13 cellular contexts compared by ENCODE assay signal in genomic region chr1:160315359-160315758, GRCh38. TPM values are rescaled to one million over a fixed set of nuclear protein-coding genes. Genes with fewer than 3 reads are reported as not detected.
DNase-seq lines count a peak whose midpoint lies in the region; ATAC-seq and TF ChIP-seq lines count a peak whose summit lies in the region.
"Had no signal": no experiment of that assay in that cellular context is flagged by ENCODE, and none has a peak within 500 bp of the region (broad histone marks: within the 10 kb centered on the region; RNA-seq: fewer than 3 reads in every experiment).

No MANE protein-coding gene starts in this region.

- no peak for DNase-seq in activated T-helper 1 cell treated with anti-CD3 and anti-CD28 coated beads, Interleukin-12 subunit alpha, Interleukin-12 subunit beta, Interleukin-2, Interleukin-4 antibody, amounts not matched to agents 30 ng/mL and 10 ng/mL and 1 ng/mL, durations not matched to agents 14 hours and 24 hours and 36 hours (ENCODE audit: low spot score)
- DNase-seq in memory B cell (ENCODE audit: low spot score in 2 of 2): no peak
- DNase-seq in breast epithelium (ENCODE audit: low spot score in 2 of 2): no peak
- DNase-seq in kidney glomerular epithelial cell (lab: John Stamatoyannopoulos, UW): no peak
- DNase-seq: DMS 273 treated with DMSO at 0.1 percent for 48 hours, NCI-H1930, NCI-H510A treated with DMSO at 0.1 percent for 48 hours, Peyer's patch, Right ventricle myocardium superior had no signal

- H3K4me1 Mint-ChIP-seq in activated T-helper 1 cell treated with anti-CD3 and anti-CD28 coated beads, Interleukin-12 subunit alpha, Interleukin-12 subunit beta, Interleukin-2, Interleukin-4 antibody, amounts not matched to agents 30 ng/mL and 10 ng/mL and 1 ng/mL, durations not matched to agents 14 hours and 24 hours and 36 hours (ENCODE audit: low read depth): peaks cover 27% of the 10 kb centered on the region
- peaks cover 10% of the 10 kb centered on the region for H3K4me1 Mint-ChIP-seq in memory B cell

- peak overlapping the region; percentile 56 for H3K27ac Mint-ChIP-seq in activated T-helper 1 cell treated with anti-CD3 and anti-CD28 coated beads, Interleukin-12 subunit alpha, Interleukin-12 subunit beta, Interleukin-2, Interleukin-4 antibody, amounts not matched to agents 30 ng/mL and 10 ng/mL and 1 ng/mL, durations not matched to agents 14 hours and 24 hours and 36 hours
- H3K27ac Mint-ChIP-seq in memory B cell: peak overlapping the region; percentile 63

- no peaks in the 10 kb centered on the region for H3K27me3 Mint-ChIP-seq in activated T-helper 1 cell treated with anti-CD3 and anti-CD28 coated beads, Interleukin-12 subunit alpha, Interleukin-12 subunit beta, Interleukin-2, Interleukin-4 antibody, amounts not matched to agents 30 ng/mL and 10 ng/mL and 1 ng/mL, durations not matched to agents 14 hours and 24 hours and 36 hours (ENCODE audit: insufficient read depth)
- no peaks in the 10 kb centered on the region for H3K27me3 Mint-ChIP-seq in memory B cell

- no peak overlapping the region for H2AFZ ChIP-seq in ACC112 (ENCODE audit: low read length, unreplicated experiment)

- peaks cover 47% of the 10 kb centered on the region for H3K79me2 ChIP-seq in ACC112 (ENCODE audit: control insufficient read depth, insufficient read depth, low read length, unreplicated experiment)

- no peak for TF ChIP-seq POLR2A in breast epithelium (IDR thresholded peaks at IDR 0.05)

- H3K27me3 ChIP-seq in ACC112 (ENCODE audit: insufficient read depth, low read length): no peaks in the 10 kb centered on the region
- H3K27me3 ChIP-seq in breast epithelium: no peaks in the 10 kb centered on the region
- H3K27me3 ChIP-seq: BLaER1 treated with 17β-estradiol and CSF1 and Interleukin-3, amounts not matched to agents 10 nM and 100 nM; Peyer's patch had no signal

- H3K4me3 Mint-ChIP-seq in activated T-helper 1 cell treated with anti-CD3 and anti-CD28 coated beads, Interleukin-12 subunit alpha, Interleukin-12 subunit beta, Interleukin-2, Interleukin-4 antibody, amounts not matched to agents 30 ng/mL and 10 ng/mL and 1 ng/mL, durations not matched to agents 14 hours and 24 hours and 36 hours: no peak overlapping the region
- no peak overlapping the region for H3K4me3 Mint-ChIP-seq in memory B cell

- H3K36me3 Mint-ChIP-seq in activated T-helper 1 cell treated with anti-CD3 and anti-CD28 coated beads, Interleukin-12 subunit alpha, Interleukin-12 subunit beta, Interleukin-2, Interleukin-4 antibody, amounts not matched to agents 30 ng/mL and 10 ng/mL and 1 ng/mL, durations not matched to agents 14 hours and 24 hours and 36 hours (ENCODE audit: low read depth): peaks cover 72% of the 10 kb centered on the region
- peaks cover 68% of the 10 kb centered on the region for H3K36me3 Mint-ChIP-seq in memory B cell

- peaks cover 7% of the 10 kb centered on the region for H3K4me1 ChIP-seq in ACC112 (ENCODE audit: control insufficient read depth, insufficient read depth, low read length, unreplicated experiment)
- no peaks in the 10 kb centered on the region for H3K4me1 ChIP-seq in breast epithelium
- H3K4me1 ChIP-seq: BLaER1 treated with 17β-estradiol and CSF1 and Interleukin-3, amounts not matched to agents 10 nM and 100 nM; Peyer's patch had no signal

- peaks cover 9% of the 10 kb centered on the region for H3K9me3 Mint-ChIP-seq in activated T-helper 1 cell treated with anti-CD3 and anti-CD28 coated beads, Interleukin-12 subunit alpha, Interleukin-12 subunit beta, Interleukin-2, Interleukin-4 antibody, amounts not matched to agents 30 ng/mL and 10 ng/mL and 1 ng/mL, durations not matched to agents 14 hours and 24 hours and 36 hours
- peaks cover 9% of the 10 kb centered on the region for H3K9me3 Mint-ChIP-seq in memory B cell

- H3K27ac ChIP-seq in ACC112 (ENCODE audit: low read depth, low read length) (0 out of 2 replicates have a peak overlapping the region, but pooled peaks have one; percentile 7), C4-2B (peak overlapping the region; percentile 80), breast epithelium (no peak overlapping the region)
- H3K27ac ChIP-seq: BLaER1 treated with 17β-estradiol and CSF1 and Interleukin-3, amounts not matched to agents 10 nM and 100 nM; Peyer's patch had no signal

- no peak overlapping the region for H3K4me3 ChIP-seq in ACC112 (ENCODE audit: low read depth, low read length)
- no peak overlapping the region for H3K4me3 ChIP-seq in breast epithelium
- H3K4me3 ChIP-seq: BLaER1 treated with 17β-estradiol and CSF1 and Interleukin-3, amounts not matched to agents 10 nM and 100 nM; Peyer's patch had no signal

- TF ChIP-seq CTCF in C4-2B (conservative IDR thresholded peaks at IDR 0.05): no peak
- TF ChIP-seq CTCF in breast epithelium (IDR thresholded peaks at IDR 0.05): no peak

- intact Hi-C loops in activated T-helper 1 cell treated with anti-CD3 and anti-CD28 coated beads, Interleukin-12 subunit alpha, Interleukin-12 subunit beta, Interleukin-2, Interleukin-4 antibody, amounts not matched to agents 30 ng/mL and 10 ng/mL and 1 ng/mL, durations not matched to agents 14 hours and 24 hours and 36 hours (cut with micrococcal nuclease): no loop called here
- intact Hi-C loops in breast epithelium (cut with DNase I; ENCODE audit: low total_unique reads): no loop called here

- no peaks in the 10 kb centered on the region for H3K9me3 ChIP-seq in breast epithelium
- H3K9me3 ChIP-seq: Peyer's patch had no signal

- H3K36me3 ChIP-seq in ACC112 (ENCODE audit: insufficient read depth, low read length) (peaks cover 62% of the 10 kb centered on the region), breast epithelium (no peaks in the 10 kb centered on the region)

- no peak for ATAC-seq in memory B cell (ENCODE audit: low read depth)
- ATAC-seq in GM18867 (IDR thresholded peaks at IDR 0.05; ENCODE audit: unreplicated experiment): no peak

RNA-seq across cellular contexts. Expression of gene COPA, which starts 27.7 kb away (rescaled TPM):
- 123 and 126 TPM in 2 replicates for total RNA-seq in activated T-helper 1 cell treated with anti-CD3 and anti-CD28 coated beads, Interleukin-12 subunit alpha, Interleukin-12 subunit beta, Interleukin-2, Interleukin-4 antibody, amounts not matched to agents 30 ng/mL and 10 ng/mL and 1 ng/mL, durations not matched to agents 14 hours and 24 hours and 36 hours
- 100 to 1,000 TPM; 138 to 170 (median 153) TPM for total RNA-seq in breast epithelium

RNA-seq across cellular contexts. Expression of gene NCSTN, which starts 27.8 kb away (rescaled TPM):
- 74.8 and 81.6 TPM in 2 replicates for total RNA-seq in activated T-helper 1 cell treated with anti-CD3 and anti-CD28 coated beads, Interleukin-12 subunit alpha, Interleukin-12 subunit beta, Interleukin-2, Interleukin-4 antibody, amounts not matched to agents 30 ng/mL and 10 ng/mL and 1 ng/mL, durations not matched to agents 14 hours and 24 hours and 36 hours
- 10 to 100 TPM; 66.4 to 83.5 (median 76.0) TPM for total RNA-seq in breast epithelium

RNA-seq across cellular contexts. Expression of gene PEX19, which starts 30.4 kb away (rescaled TPM):
- total RNA-seq in activated T-helper 1 cell treated with anti-CD3 and anti-CD28 coated beads, Interleukin-12 subunit alpha, Interleukin-12 subunit beta, Interleukin-2, Interleukin-4 antibody, amounts not matched to agents 30 ng/mL and 10 ng/mL and 1 ng/mL, durations not matched to agents 14 hours and 24 hours and 36 hours: 55.9 and 59.0 TPM in 2 replicates
- 100 to 1,000 TPM in 1 of 3 donors, 10 to 100 TPM in 2; 58.7 to 136 (median 80.1) TPM for total RNA-seq in breast epithelium

RNA-seq across cellular contexts. Expression of gene NHLH1, which starts 51.5 kb away (rescaled TPM):
- total RNA-seq in activated T-helper 1 cell treated with anti-CD3 and anti-CD28 coated beads, Interleukin-12 subunit alpha, Interleukin-12 subunit beta, Interleukin-2, Interleukin-4 antibody, amounts not matched to agents 30 ng/mL and 10 ng/mL and 1 ng/mL, durations not matched to agents 14 hours and 24 hours and 36 hours: 0.52 and 0.66 TPM in 2 replicates
- total RNA-seq in breast epithelium: under 1 TPM in 1 of 3 donors, not detected in 2; 0.15 TPM
- total RNA-seq: Right ventricle myocardium superior had no signal

RNA-seq across cellular contexts. Expression of gene DCAF8, which starts 53.0 kb away (rescaled TPM):
- 112 and 117 TPM in 2 replicates for total RNA-seq in activated T-helper 1 cell treated with anti-CD3 and anti-CD28 coated beads, Interleukin-12 subunit alpha, Interleukin-12 subunit beta, Interleukin-2, Interleukin-4 antibody, amounts not matched to agents 30 ng/mL and 10 ng/mL and 1 ng/mL, durations not matched to agents 14 hours and 24 hours and 36 hours
- 100 to 1,000 TPM; 161 to 195 (median 161) TPM for total RNA-seq in breast epithelium

Comparison
In these comparisons a context has a peak if more than half of its experiments do, and no peak if none do; other contexts are left out.
1. H3K27ac ChIP-seq: peak in ACC112 (single experiment) and C4-2B (single experiment); none in breast epithelium (0 of 2).